ENCODE assay signal across 16 cellular contexts in the genomic region with DNA sequence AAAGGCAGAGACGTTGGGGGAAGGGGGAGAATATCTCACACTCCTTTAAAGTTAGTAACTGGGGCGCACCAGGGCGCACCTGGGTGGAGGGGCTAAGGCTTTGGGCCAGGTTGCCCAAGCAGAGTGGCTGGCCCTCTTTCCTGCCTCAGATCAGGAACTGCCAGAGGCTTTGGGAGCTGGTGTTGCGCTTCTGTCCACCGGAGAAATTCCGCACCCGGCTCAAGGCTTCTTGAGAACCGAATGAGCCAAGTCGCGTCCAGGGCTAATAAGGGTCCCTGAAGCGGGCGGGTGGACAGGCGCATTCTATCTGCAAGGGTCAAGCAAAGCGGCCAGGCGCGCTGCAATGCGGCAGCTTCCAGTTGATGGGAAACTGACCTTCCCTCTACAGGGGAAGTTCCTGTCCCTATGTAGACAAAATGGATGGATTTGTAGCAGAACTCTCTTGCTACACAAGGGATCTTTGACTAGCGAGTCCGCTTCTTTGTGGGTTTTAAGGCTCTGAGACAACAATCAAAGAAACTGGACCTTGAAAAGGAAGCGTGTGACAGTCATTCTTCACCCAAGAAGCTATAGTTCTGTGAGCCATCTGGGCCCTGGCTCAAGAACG. TPM values are rescaled to one million over a fixed set of nuclear protein-coding genes. Genes with fewer than 3 reads are reported as not detected.
DNase-seq lines count a peak whose midpoint lies in the region; ATAC-seq and TF ChIP-seq lines count a peak whose summit lies in the region.
"Had no signal": no experiment of that assay in that cellular context is flagged by ENCODE, and none has a peak within 500 bp of the region (broad histone marks: within the 10 kb centered on the region; RNA-seq: fewer than 3 reads in every experiment).

No MANE protein-coding gene starts in this region.

- no peak overlapping the region for H2BK20ac ChIP-seq in IMR-90 (ENCODE audit: low read depth, low read length)

- H4K5ac ChIP-seq in IMR-90 (ENCODE audit: low read depth, low read length): no peak overlapping the region

- TF ChIP-seq CTCF in GM10266 (IDR thresholded peaks at IDR 0.05; ENCODE audit: control insufficient read depth, insufficient read depth, low read depth, missing control alignments): no peak
- no peak for TF ChIP-seq CTCF in IMR-90 (conservative IDR thresholded peaks at IDR 0.05; ENCODE audit: low read depth, low read length)

- H2AFZ ChIP-seq in IMR-90 (replicated peaks; ENCODE audit: low read length, poor library complexity): no peak overlapping the region

- WGBS in IMR-90 (ENCODE audit: extremely low coverage in 2 of 2, insufficient read length in 1 of 2), 2 experiments: 10% methylated on average over 12 of the region's 21 CpGs; no CpG with 5 or more reads in 1 of the 2 experiments

- peaks cover 3% of the 10 kb centered on the region; the same call in 1 of the 2 replicates for H3K4me1 ChIP-seq in IMR-90 (ENCODE audit: control insufficient read depth, insufficient read depth, low read length)

- no TSS peak for BruUV-seq in IMR-90 (replicated peaks; lab: Mats Ljungman, UMichigan)

- TF ChIP-seq POLR2A in IMR-90 (IDR thresholded peaks at IDR 0.05; ENCODE audit: low read depth, low read length): no peak

- H3K27me3 ChIP-seq in IMR-90 (ENCODE audit: control insufficient read depth, insufficient read depth, low read length): peaks cover 97% of the 10 kb centered on the region

- H3K9me1 ChIP-seq in IMR-90 (ENCODE audit: insufficient read depth, low read length): no peaks in the 10 kb centered on the region

- H3K4me2 ChIP-seq in IMR-90 (ENCODE audit: low read depth, low read length): no peak overlapping the region

- no peak overlapping the region for H2BK120ac ChIP-seq in IMR-90 (ENCODE audit: low read depth, low read length)

- dilution Hi-C loops in IMR-90 (cut with HindIII; ENCODE audit: low sequenced_read_pairs, unreplicated experiment): no loop called here

- no peaks in the 10 kb centered on the region for H3K79me1 ChIP-seq in IMR-90 (ENCODE audit: low read depth in 1 of 2, low read length in 2 of 2)

- no peak overlapping the region for H2BK15ac ChIP-seq in IMR-90 (ENCODE audit: low read depth, low read length)

- intact Hi-C loops in IMR-90 (cut with micrococcal nuclease): no loop called here

- ATAC-seq in IMR-90 (ENCODE audit: low read depth) (no peak), HG03442 (IDR thresholded peaks at IDR 0.05; ENCODE audit: unreplicated experiment) (no peak)

- H4K20me1 ChIP-seq in IMR-90 (ENCODE audit: insufficient read depth, low read length): 0 out of 2 replicates have a peak, but pooled peaks cover 8% of the 10 kb centered on the region

- H3K23ac ChIP-seq in IMR-90 (ENCODE audit: low read depth, low read length): no peak overlapping the region

- H4K91ac ChIP-seq in IMR-90 (ENCODE audit: insufficient read depth, low read depth, low read length): no peak overlapping the region

- peak overlapping the region; percentile 70 for H2AK9ac ChIP-seq in IMR-90 (replicated peaks; ENCODE audit: low read depth, low read length, poor library complexity)

- no peak overlapping the region for H3K4ac ChIP-seq in IMR-90 (ENCODE audit: low read depth, low read length)

- H3K56ac ChIP-seq in IMR-90 (ENCODE audit: extremely low read depth, insufficient read depth, low read length): no peak overlapping the region

- POLR2A ChIA-PET in IMR-90 (lab: Charles Lee; ENCODE audit: unreplicated experiment): no interaction called here

- DNase-seq in GM10266 (ENCODE audit: extremely low spot score): peak; percentile 27
- no peak for DNase-seq in IMR-90
- DNase-seq in ecto neural progenitor cell (ENCODE audit: low spot score): peak; percentile 52
- DNase-seq in retina: peak; percentile 44
- no peak for DNase-seq in activated T-cell treated with anti-CD3 and anti-CD28 coated beads, Interleukin-2, amount 50 U/mL, for 1 hour
- no peak for DNase-seq in iPS-NIHi7 (ENCODE audit: extremely low spot score)
- DNase-seq: activated naive CD4-positive, alpha-beta T cell treated with anti-CD3 and anti-CD28 coated beads, Interleukin-2, amount 50 U/mL, for 16 hours; CD4-positive, CD25-positive, alpha-beta regulatory T cell; NK-92 treated with Interleukin-12 subunit alpha and Interleukin-12 subunit beta, amount 100 ng/mL, for 24 hours; stimulated activated CD4-positive, alpha-beta T cell treated with anti-CD3 and anti-CD28 coated beads, Interleukin-2, amount 100 ng/mL, for 48 hours; uterus had no signal

- H3K9ac ChIP-seq in IMR-90 (ENCODE audit: low read depth, low read length): no peak overlapping the region

- no peak overlapping the region for H2BK5ac ChIP-seq in IMR-90 (ENCODE audit: low read depth, low read length, poor library complexity, severe bottlenecking)

- H3K4me3 ChIP-seq in IMR-90 (ENCODE audit: insufficient read depth, low read depth, low read length): no peak overlapping the region
- H3K4me3 ChIP-seq: cardiac muscle cell, uterus had no signal

- no peak overlapping the region for H3K14ac ChIP-seq in IMR-90 (replicated peaks; ENCODE audit: low read depth, low read length)

- H3K27ac ChIP-seq in IMR-90 (ENCODE audit: insufficient read depth, low read length): no peak overlapping the region
- H3K27ac ChIP-seq: cardiac muscle cell, uterus had no signal

- H2AK5ac ChIP-seq in IMR-90 (ENCODE audit: low read depth, low read length): no peak overlapping the region

- no peak for TF ChIP-seq RAD21 in IMR-90 (IDR thresholded peaks at IDR 0.05; ENCODE audit: low read length)

- in situ Hi-C loops in IMR-90 (cut with MboI; ENCODE audit: low sequenced_read_pairs): no loop called here

- H3K36me3 ChIP-seq in IMR-90 (ENCODE audit: control insufficient read depth, insufficient read depth, low read length): no peaks in the 10 kb centered on the region
- H3K36me3 ChIP-seq: cardiac muscle cell, uterus had no signal

- no peak overlapping the region for H4K8ac ChIP-seq in IMR-90 (ENCODE audit: low read depth in 2 of 2, low read length in 2 of 2)

- peaks cover 10% of the 10 kb centered on the region for H3K9me3 ChIP-seq in IMR-90 (ENCODE audit: control insufficient read depth, insufficient read depth, low read length)
- H3K9me3 ChIP-seq: uterus had no signal

- H3K18ac ChIP-seq in IMR-90 (ENCODE audit: low read depth, low read length): no peak overlapping the region

- CTCF ChIA-PET in IMR-90 (lab: Yijun Ruan, JAX): no interaction called here

TF ChIP-seq in IMR-90, 13 proteins besides CTCF, POLR2A, EP300 and RAD21:
- no peak for TF ChIP-seq MAZ (IDR thresholded peaks at IDR 0.05; ENCODE audit: borderline replicate concordance, low read depth, low read length)
- TF ChIP-seq, protein P1, sequence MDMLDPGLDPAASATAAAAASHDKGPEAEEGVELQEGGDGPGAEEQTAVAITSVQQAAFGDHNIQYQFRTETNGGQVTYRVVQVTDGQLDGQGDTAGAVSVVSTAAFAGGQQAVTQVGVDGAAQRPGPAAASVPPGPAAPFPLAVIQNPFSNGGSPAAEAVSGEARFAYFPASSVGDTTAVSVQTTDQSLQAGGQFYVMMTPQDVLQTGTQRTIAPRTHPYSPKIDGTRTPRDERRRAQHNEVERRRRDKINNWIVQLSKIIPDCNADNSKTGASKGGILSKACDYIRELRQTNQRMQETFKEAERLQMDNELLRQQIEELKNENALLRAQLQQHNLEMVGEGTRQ (IDR thresholded peaks at IDR 0.05; ENCODE audit: low read depth, low read length): no peak
- no peak for TF ChIP-seq RFX5 (IDR thresholded peaks at IDR 0.05; ENCODE audit: low read depth, low read length)
- TF ChIP-seq CEBPB (IDR thresholded peaks at IDR 0.05; ENCODE audit: low read depth, low read length): no peak
TF ChIP-seq in IMR-90: peak in this region for 0.

RNA-seq across cellular contexts. Expression of a gene that starts 5.5 kb away (rescaled TPM):
- total RNA-seq in IMR-90 (2012; rRNA removed): not detected in 2 replicates
- not detected in 2 replicates for polyA plus RNA-seq in IMR-90 (2012; rRNA removed)
- polyA plus RNA-seq in IMR-90 (2012; cell fraction: cytosol; rRNA removed): not detected in 2 replicates
- not detected in 2 replicates for polyA plus RNA-seq in IMR-90 (2012; cell fraction: nucleus; rRNA removed; ENCODE audit: low replicate concordance)
- total RNA-seq: cardiac muscle cell, frontal cortex, HT1080, kidney epithelial cell had no signal
- polyA plus RNA-seq: cardiac muscle cell had no signal

Comparison
In these comparisons a context has a peak if more than half of its experiments do, and no peak if none do; other contexts are left out.
1. DNase-seq: peak in GM10266 (single experiment), ecto neural progenitor cell (single experiment) and retina (single experiment); none in IMR-90 (single experiment), activated T-cell treated with anti-CD3 and anti-CD28 coated beads, Interleukin-2, amount 50 U/mL, for 1 hour (single experiment) and iPS-NIHi7 (single experiment).